ENCODE assay signal across 10 cellular contexts in genomic region chr18:32576296-32576916, GRCh38.
A peak's percentile ranks its signal among the peaks of the same experiment; 100 is the strongest.
DNase-seq lines count a peak whose midpoint lies in the region; ATAC-seq and TF ChIP-seq lines count a peak whose summit lies in the region.
"Had no signal": no experiment of that assay in that cellular context is flagged by ENCODE, and none has a peak within 500 bp of the region (broad histone marks: within the 10 kb centered on the region; RNA-seq: fewer than 3 reads in every experiment).

No MANE protein-coding gene starts in this region.

- no peak overlapping the region; a peak in 1 of 4 replicates for H3K4me3 ChIP-seq in SK-N-SH (ENCODE audit: low read depth in 2 of 2, low read length in 1 of 2)
- no peak overlapping the region for H3K4me3 ChIP-seq in testis

- ATAC-seq in activated CD8-positive, alpha-beta T cell treated with anti-CD3 and anti-CD28 coated beads for 36 hours = no peak
- ATAC-seq in activated CD8-positive, alpha-beta T cell treated with anti-CD3 and anti-CD28 coated beads, Interleukin-2, amount 10 ng/mL, durations not matched to agents 7 days and 5 days = no peak
- no peak for ATAC-seq in GM21717 (IDR thresholded peaks at IDR 0.05; ENCODE audit: unreplicated experiment)

- H3K27ac ChIP-seq in SK-N-SH (ENCODE audit: low read depth in 2 of 2, low read length in 1 of 2) = no peak overlapping the region
- no peak overlapping the region for H3K27ac ChIP-seq in testis

- no peaks in the 10 kb centered on the region for H3K36me3 Mint-ChIP-seq in activated CD8-positive, alpha-beta T cell treated with anti-CD3 and anti-CD28 coated beads for 36 hours (ENCODE audit: low read depth)
- H3K36me3 Mint-ChIP-seq in activated CD8-positive, alpha-beta T cell treated with anti-CD3 and anti-CD28 coated beads, Interleukin-2, amount 10 ng/mL, durations not matched to agents 7 days and 5 days (ENCODE audit: low read depth) = no peaks in the 10 kb centered on the region

- no peak for TF ChIP-seq POLR2A in testis (IDR thresholded peaks at IDR 0.05)

- no peak overlapping the region for H2AFZ ChIP-seq in SK-N-SH (ENCODE audit: low read depth)

- intact Hi-C loops in activated CD8-positive, alpha-beta T cell treated with anti-CD3 and anti-CD28 coated beads for 36 hours (cut with micrococcal nuclease) = no loop called here
- intact Hi-C loops in testis (cut with DNase I; ENCODE audit: low total_unique reads) = no loop called here

- no peak overlapping the region for H3K9ac ChIP-seq in SK-N-SH

- TF ChIP-seq CTCF in activated CD8-positive, alpha-beta T cell treated with anti-CD3 and anti-CD28 coated beads for 36 hours (IDR thresholded peaks at IDR 0.05) = no peak
- TF ChIP-seq CTCF in SK-N-SH (IDR thresholded peaks at IDR 0.05) = peak; percentile 50
- TF ChIP-seq CTCF in testis (IDR thresholded peaks at IDR 0.05) = no peak

- no peak overlapping the region for H3K27ac Mint-ChIP-seq in activated CD8-positive, alpha-beta T cell treated with anti-CD3 and anti-CD28 coated beads for 36 hours
- H3K27ac Mint-ChIP-seq in activated CD8-positive, alpha-beta T cell treated with anti-CD3 and anti-CD28 coated beads, Interleukin-2, amount 10 ng/mL, durations not matched to agents 7 days and 5 days = no peak overlapping the region
- H3K27ac Mint-ChIP-seq: T-helper 1 cell treated with Interleukin-12 subunit alpha and Interleukin-12 subunit beta and Interleukin-4 antibody, amounts not matched to agents 30 μg/mL and 1 μg/mL, for 36 hours had no signal

- peak; percentile 3 for DNase-seq in activated CD8-positive, alpha-beta T cell treated with anti-CD3 and anti-CD28 coated beads for 36 hours
- DNase-seq in activated CD8-positive, alpha-beta T cell treated with anti-CD3 and anti-CD28 coated beads, Interleukin-2, amount 10 ng/mL, durations not matched to agents 7 days and 5 days = no peak
- DNase-seq in SK-N-SH (peak; percentile 43), hippocampal formation (lab: John Stamatoyannopoulos, UW) (peak; percentile 44 to 60), testis (peak; percentile 28), ureter (ENCODE audit: low spot score) (no peak)
- DNase-seq in activated effector memory CD4-positive, alpha-beta T cell treated with anti-CD3 and anti-CD28 coated beads, Interleukin-2, amount 50 U/mL, for 16 hours = no peak
- DNase-seq: AML-193 had no signal

- no peaks in the 10 kb centered on the region for H3K9me3 ChIP-seq in SK-N-SH
- no peaks in the 10 kb centered on the region for H3K9me3 ChIP-seq in testis

- no peak overlapping the region for H3K4me3 Mint-ChIP-seq in activated CD8-positive, alpha-beta T cell treated with anti-CD3 and anti-CD28 coated beads for 36 hours
- no peak overlapping the region for H3K4me3 Mint-ChIP-seq in activated CD8-positive, alpha-beta T cell treated with anti-CD3 and anti-CD28 coated beads, Interleukin-2, amount 10 ng/mL, durations not matched to agents 7 days and 5 days
- H3K4me3 Mint-ChIP-seq: T-helper 1 cell treated with Interleukin-12 subunit alpha and Interleukin-12 subunit beta and Interleukin-4 antibody, amounts not matched to agents 30 μg/mL and 1 μg/mL, for 36 hours had no signal

- WGBS in SK-N-SH (ENCODE audit: low lambda C conversion rate) = 21% methylated on average over 7 of the region's 7 CpGs
- WGBS in testis, 2 donors = 29 to 31% methylated on average over 7 of the region's 7 CpGs

- H3K4me2 ChIP-seq in SK-N-SH = no peak overlapping the region

- no peaks in the 10 kb centered on the region for H3K9me2 ChIP-seq in SK-N-SH

- H4K20me1 ChIP-seq in SK-N-SH (ENCODE audit: insufficient read depth) = no peaks in the 10 kb centered on the region

- CTCF ChIA-PET in activated CD8-positive, alpha-beta T cell treated with anti-CD3 and anti-CD28 coated beads for 36 hours (lab: Charles Lee) = interaction anchor here (1.3 kb wide), 1 partner anchor 14 kb away, joined by 3 read pairs; no protein-coding TSS in a partner anchor
- CTCF ChIA-PET in activated CD8-positive, alpha-beta T cell treated with anti-CD3 and anti-CD28 coated beads, Interleukin-2, amount 10 ng/mL, durations not matched to agents 7 days and 5 days (lab: Charles Lee) = no interaction called here
- CTCF ChIA-PET in SK-N-SH (lab: Yijun Ruan, JAX) = interaction anchor here (0.7 to 1.9 kb wide), 11 partner anchors 9 to 418 kb away, joined by 3 to 7 read pairs (median 4); no protein-coding TSS in a partner anchor

- peak; percentile 58 for TF ChIP-seq RAD21 in SK-N-SH (IDR thresholded peaks at IDR 0.05; ENCODE audit: low read length)

- POLR2A ChIA-PET in activated CD8-positive, alpha-beta T cell treated with anti-CD3 and anti-CD28 coated beads for 36 hours (lab: Charles Lee) = no interaction called here
- POLR2A ChIA-PET in activated CD8-positive, alpha-beta T cell treated with anti-CD3 and anti-CD28 coated beads, Interleukin-2, amount 10 ng/mL, durations not matched to agents 7 days and 5 days (lab: Charles Lee) = no interaction called here
- POLR2A ChIA-PET in SK-N-SH (lab: Yijun Ruan, JAX) = no interaction called here

- H3K4me1 ChIP-seq in SK-N-SH (ENCODE audit: control insufficient read depth in 1 of 2, insufficient read depth in 2 of 2, low read depth in 1 of 2, low read length in 1 of 2) (no peaks in the 10 kb centered on the region), testis (no peaks in the 10 kb centered on the region)

- no peaks in the 10 kb centered on the region for H3K9me3 Mint-ChIP-seq in activated CD8-positive, alpha-beta T cell treated with anti-CD3 and anti-CD28 coated beads for 36 hours
- no peaks in the 10 kb centered on the region for H3K9me3 Mint-ChIP-seq in activated CD8-positive, alpha-beta T cell treated with anti-CD3 and anti-CD28 coated beads, Interleukin-2, amount 10 ng/mL, durations not matched to agents 7 days and 5 days (ENCODE audit: insufficient read depth)
- H3K9me3 Mint-ChIP-seq: T-helper 1 cell treated with Interleukin-12 subunit alpha and Interleukin-12 subunit beta and Interleukin-4 antibody, amounts not matched to agents 30 μg/mL and 1 μg/mL, for 36 hours had no signal

- TF ChIP-seq EP300 in SK-N-SH (IDR thresholded peaks at IDR 0.05; ENCODE audit: borderline replicate concordance in 1 of 2, low read depth in 1 of 2, low read length in 1 of 2) = no peak

- H3F3A ChIP-seq in SK-N-SH (replicated peaks; ENCODE audit: insufficient read depth) = no peaks in the 10 kb centered on the region

- peaks cover 7% of the 10 kb centered on the region for H3K27me3 Mint-ChIP-seq in activated CD8-positive, alpha-beta T cell treated with anti-CD3 and anti-CD28 coated beads for 36 hours
- peaks cover 7% of the 10 kb centered on the region for H3K27me3 Mint-ChIP-seq in activated CD8-positive, alpha-beta T cell treated with anti-CD3 and anti-CD28 coated beads, Interleukin-2, amount 10 ng/mL, durations not matched to agents 7 days and 5 days (ENCODE audit: low read depth)

- H3K4me1 Mint-ChIP-seq in activated CD8-positive, alpha-beta T cell treated with anti-CD3 and anti-CD28 coated beads for 36 hours (ENCODE audit: low read depth) = no peaks in the 10 kb centered on the region
- no peaks in the 10 kb centered on the region for H3K4me1 Mint-ChIP-seq in activated CD8-positive, alpha-beta T cell treated with anti-CD3 and anti-CD28 coated beads, Interleukin-2, amount 10 ng/mL, durations not matched to agents 7 days and 5 days (ENCODE audit: low read depth)

- no peaks in the 10 kb centered on the region for H3K36me3 ChIP-seq in SK-N-SH (replicated peaks in 1 of 2; ENCODE audit: control insufficient read depth in 1 of 2, insufficient read depth in 2 of 2, low read length in 1 of 2)
- H3K36me3 ChIP-seq in testis (ENCODE audit: low read depth, missing control alignments) = no peaks in the 10 kb centered on the region

- no peaks in the 10 kb centered on the region for H3K27me3 ChIP-seq in SK-N-SH (ENCODE audit: insufficient read depth)
- H3K27me3 ChIP-seq in testis = no peaks in the 10 kb centered on the region

- no peaks in the 10 kb centered on the region for H3K79me2 ChIP-seq in SK-N-SH (ENCODE audit: insufficient read depth)

TF ChIP-seq in SK-N-SH, 30 proteins besides CTCF, POLR2A, EP300 and RAD21:
- peak; percentile 38 for TF ChIP-seq SMC3 (IDR thresholded peaks at IDR 0.05; ENCODE audit: low read depth, low read length)
- no peak for TF ChIP-seq RFX5 (IDR thresholded peaks at IDR 0.05; ENCODE audit: low read length)
- 0 out of 2 replicates have a peak, but pooled peaks have one; percentile 19 for TF ChIP-seq RCOR1 (IDR thresholded peaks at IDR 0.05; ENCODE audit: low read length)
- no peak for TF ChIP-seq IRF3 (IDR thresholded peaks at IDR 0.05; ENCODE audit: low read depth, low read length)

Comparison
In these comparisons a context has a peak if more than half of its experiments do, and no peak if none do; other contexts are left out.
1. DNase-seq: peak in activated CD8-positive, alpha-beta T cell treated with anti-CD3 and anti-CD28 coated beads for 36 hours (single experiment), SK-N-SH (single experiment), hippocampal formation (2 of 2) and testis (single experiment); none in activated CD8-positive, alpha-beta T cell treated with anti-CD3 and anti-CD28 coated beads, Interleukin-2, amount 10 ng/mL, durations not matched to agents 7 days and 5 days (single experiment), activated effector memory CD4-positive, alpha-beta T cell treated with anti-CD3 and anti-CD28 coated beads, Interleukin-2, amount 50 U/mL, for 16 hours (single experiment) and ureter (single experiment).